1 cellular context compared by ENCODE assay signal in the genomic region with DNA sequence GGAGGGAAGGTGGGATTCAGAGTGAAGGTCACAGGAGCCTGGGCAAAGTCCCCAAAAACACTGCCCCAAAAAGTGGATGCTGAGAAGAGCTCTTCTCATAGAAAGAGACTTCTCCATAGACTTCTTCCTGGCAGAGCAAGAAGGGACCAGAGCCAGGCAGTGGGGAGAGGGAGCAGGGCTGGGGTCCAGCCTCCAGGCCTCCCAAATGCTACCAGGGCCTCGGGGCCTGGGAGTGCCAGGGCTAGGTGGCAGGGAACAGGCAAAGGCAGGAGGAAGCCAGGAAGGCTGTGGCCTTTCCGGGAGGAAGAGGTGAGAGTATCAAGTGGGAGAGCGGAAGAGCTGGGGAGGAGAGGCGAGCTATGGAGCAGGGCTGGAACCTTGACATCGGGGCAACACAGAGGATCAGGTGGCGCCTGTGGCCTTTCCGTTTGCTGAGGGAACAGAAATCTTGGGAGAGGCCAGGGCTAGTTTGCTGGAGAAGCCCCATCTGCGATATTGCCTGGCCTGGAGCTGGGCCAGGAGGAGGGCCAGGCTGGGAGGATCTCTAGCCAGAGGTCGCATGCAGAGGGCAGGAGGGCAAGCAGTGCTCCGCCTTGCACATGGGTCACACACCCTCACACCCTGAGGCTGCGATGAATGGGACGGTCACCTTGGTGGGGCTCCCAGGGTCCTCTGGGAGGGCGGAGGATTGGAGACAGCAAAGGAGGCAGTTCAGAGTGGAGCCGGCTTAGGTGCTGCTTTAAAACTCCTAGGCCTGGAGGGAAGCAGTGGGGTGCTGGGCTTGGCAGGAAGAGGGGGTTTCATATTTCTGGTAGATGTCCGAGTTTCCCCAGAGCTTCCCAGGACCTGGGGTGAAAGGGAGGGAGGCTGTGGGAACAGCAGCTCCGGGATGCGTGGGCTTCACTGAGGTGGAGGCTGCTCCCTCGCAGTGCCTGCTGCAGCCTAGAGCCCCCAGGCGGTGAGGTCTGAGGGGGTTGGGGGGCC.
TF ChIP-seq lines count a peak whose summit lies in the region.

No MANE protein-coding gene starts in this region.

TF ChIP-seq in HEK293, 187 proteins besides CTCF, POLR2A, EP300 and RAD21 (continued from another document):
- TF ChIP-seq, protein P1, sequence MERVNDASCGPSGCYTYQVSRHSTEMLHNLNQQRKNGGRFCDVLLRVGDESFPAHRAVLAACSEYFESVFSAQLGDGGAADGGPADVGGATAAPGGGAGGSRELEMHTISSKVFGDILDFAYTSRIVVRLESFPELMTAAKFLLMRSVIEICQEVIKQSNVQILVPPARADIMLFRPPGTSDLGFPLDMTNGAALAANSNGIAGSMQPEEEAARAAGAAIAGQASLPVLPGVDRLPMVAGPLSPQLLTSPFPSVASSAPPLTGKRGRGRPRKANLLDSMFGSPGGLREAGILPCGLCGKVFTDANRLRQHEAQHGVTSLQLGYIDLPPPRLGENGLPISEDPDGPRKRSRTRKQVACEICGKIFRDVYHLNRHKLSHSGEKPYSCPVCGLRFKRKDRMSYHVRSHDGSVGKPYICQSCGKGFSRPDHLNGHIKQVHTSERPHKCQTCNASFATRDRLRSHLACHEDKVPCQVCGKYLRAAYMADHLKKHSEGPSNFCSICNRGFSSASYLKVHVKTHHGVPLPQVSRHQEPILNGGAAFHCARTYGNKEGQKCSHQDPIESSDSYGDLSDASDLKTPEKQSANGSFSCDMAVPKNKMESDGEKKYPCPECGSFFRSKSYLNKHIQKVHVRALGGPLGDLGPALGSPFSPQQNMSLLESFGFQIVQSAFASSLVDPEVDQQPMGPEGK (tag by site-specific recombination; IDR thresholded peaks at IDR 0.05): no peak
- no peak for TF ChIP-seq HOXD13 (CRISPR knock-in tag; IDR thresholded peaks at IDR 0.05; ENCODE audit: borderline replicate concordance)
- TF ChIP-seq ZIC2 (tag by site-specific recombination; IDR thresholded peaks at IDR 0.05): peak; percentile 28; the same call in 1 of the 2 replicates
- TF ChIP-seq, protein P2, sequence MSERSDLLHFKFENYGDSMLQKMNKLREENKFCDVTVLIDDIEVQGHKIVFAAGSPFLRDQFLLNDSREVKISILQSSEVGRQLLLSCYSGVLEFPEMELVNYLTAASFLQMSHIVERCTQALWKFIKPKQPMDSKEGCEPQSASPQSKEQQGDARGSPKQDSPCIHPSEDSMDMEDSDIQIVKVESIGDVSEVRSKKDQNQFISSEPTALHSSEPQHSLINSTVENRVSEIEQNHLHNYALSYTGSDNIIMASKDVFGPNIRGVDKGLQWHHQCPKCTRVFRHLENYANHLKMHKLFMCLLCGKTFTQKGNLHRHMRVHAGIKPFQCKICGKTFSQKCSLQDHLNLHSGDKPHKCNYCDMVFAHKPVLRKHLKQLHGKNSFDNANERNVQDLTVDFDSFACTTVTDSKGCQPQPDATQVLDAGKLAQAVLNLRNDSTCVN (tag by site-specific recombination; optimal IDR thresholded peaks at IDR 0.05): no peak
- no peak for TF ChIP-seq ZNF626 (tag by site-specific recombination; IDR thresholded peaks at IDR 0.05)
- TF ChIP-seq, protein P3, sequence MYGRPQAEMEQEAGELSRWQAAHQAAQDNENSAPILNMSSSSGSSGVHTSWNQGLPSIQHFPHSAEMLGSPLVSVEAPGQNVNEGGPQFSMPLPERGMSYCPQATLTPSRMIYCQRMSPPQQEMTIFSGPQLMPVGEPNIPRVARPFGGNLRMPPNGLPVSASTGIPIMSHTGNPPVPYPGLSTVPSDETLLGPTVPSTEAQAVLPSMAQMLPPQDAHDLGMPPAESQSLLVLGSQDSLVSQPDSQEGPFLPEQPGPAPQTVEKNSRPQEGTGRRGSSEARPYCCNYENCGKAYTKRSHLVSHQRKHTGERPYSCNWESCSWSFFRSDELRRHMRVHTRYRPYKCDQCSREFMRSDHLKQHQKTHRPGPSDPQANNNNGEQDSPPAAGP (tag by site-specific recombination; IDR thresholded peaks at IDR 0.05): 0 out of 2 replicates have a peak, but pooled peaks have one; percentile 51
- no peak for TF ChIP-seq ZNF48 (tag by site-specific recombination; IDR thresholded peaks at IDR 0.05)
- TF ChIP-seq, protein P4, sequence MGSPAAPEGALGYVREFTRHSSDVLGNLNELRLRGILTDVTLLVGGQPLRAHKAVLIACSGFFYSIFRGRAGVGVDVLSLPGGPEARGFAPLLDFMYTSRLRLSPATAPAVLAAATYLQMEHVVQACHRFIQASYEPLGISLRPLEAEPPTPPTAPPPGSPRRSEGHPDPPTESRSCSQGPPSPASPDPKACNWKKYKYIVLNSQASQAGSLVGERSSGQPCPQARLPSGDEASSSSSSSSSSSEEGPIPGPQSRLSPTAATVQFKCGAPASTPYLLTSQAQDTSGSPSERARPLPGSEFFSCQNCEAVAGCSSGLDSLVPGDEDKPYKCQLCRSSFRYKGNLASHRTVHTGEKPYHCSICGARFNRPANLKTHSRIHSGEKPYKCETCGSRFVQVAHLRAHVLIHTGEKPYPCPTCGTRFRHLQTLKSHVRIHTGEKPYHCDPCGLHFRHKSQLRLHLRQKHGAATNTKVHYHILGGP (tag by site-specific recombination; IDR thresholded peaks at IDR 0.05): no peak
- TF ChIP-seq, protein P5, sequence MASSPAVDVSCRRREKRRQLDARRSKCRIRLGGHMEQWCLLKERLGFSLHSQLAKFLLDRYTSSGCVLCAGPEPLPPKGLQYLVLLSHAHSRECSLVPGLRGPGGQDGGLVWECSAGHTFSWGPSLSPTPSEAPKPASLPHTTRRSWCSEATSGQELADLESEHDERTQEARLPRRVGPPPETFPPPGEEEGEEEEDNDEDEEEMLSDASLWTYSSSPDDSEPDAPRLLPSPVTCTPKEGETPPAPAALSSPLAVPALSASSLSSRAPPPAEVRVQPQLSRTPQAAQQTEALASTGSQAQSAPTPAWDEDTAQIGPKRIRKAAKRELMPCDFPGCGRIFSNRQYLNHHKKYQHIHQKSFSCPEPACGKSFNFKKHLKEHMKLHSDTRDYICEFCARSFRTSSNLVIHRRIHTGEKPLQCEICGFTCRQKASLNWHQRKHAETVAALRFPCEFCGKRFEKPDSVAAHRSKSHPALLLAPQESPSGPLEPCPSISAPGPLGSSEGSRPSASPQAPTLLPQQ (tag by site-specific recombination; IDR thresholded peaks at IDR 0.05): no peak
- TF ChIP-seq ZFP3 (tag by site-specific recombination; IDR thresholded peaks at IDR 0.05; ENCODE audit: low read depth): no peak
- TF ChIP-seq ZNF548 (tag by site-specific recombination; IDR thresholded peaks at IDR 0.05): no peak
TF ChIP-seq in HEK293: peak in this region for 5.
